In genomic region chr2:218369374-218369773, GRCh38 we compare ENCODE assay signal across 15 cellular contexts. TPM values are rescaled to one million over a fixed set of nuclear protein-coding genes. Genes with fewer than 3 reads are reported as not detected.
DNase-seq lines count a peak whose midpoint lies in the region; ATAC-seq and TF ChIP-seq lines count a peak whose summit lies in the region.
"Had no signal": no experiment of that assay in that cellular context is flagged by ENCODE, and none has a peak within 500 bp of the region (broad histone marks: within the 10 kb centered on the region; RNA-seq: fewer than 3 reads in every experiment).

No MANE protein-coding gene starts in this region.

- peak overlapping the region; percentile 84 to 99 (median 90) for H3K4me2 ChIP-seq in BLaER1 treated with 17β-estradiol and CSF1 and Interleukin-3, amounts not matched to agents 10 nM and 100 nM

- no peaks in the 10 kb centered on the region for H3K9me3 Mint-ChIP-seq in natural killer cell

- H3K4me3 Mint-ChIP-seq in T-helper 17 cell (no peak overlapping the region), natural killer cell (peak overlapping the region; percentile 87)
- H3K4me3 Mint-ChIP-seq: activated CD8-positive, alpha-beta T cell treated with anti-CD3 and anti-CD28 coated beads, Interleukin-2, amount 10 ng/mL, durations not matched to agents 7 days and 5 days had no signal

- H3K9me3 ChIP-seq in BLaER1 treated with 17β-estradiol and CSF1 and Interleukin-3, amounts not matched to agents 10 nM and 100 nM (replicated peaks in 1 of 11): peaks cover 0 to 8% (median 7%) of the 10 kb centered on the region in 11 experiments; a peak in 16 of 22 replicates
- H3K9me3 ChIP-seq in T-helper 17 cell (ENCODE audit: control insufficient read depth, low read length, poor library complexity, severe bottlenecking): no peaks in the 10 kb centered on the region
- H3K9me3 ChIP-seq: MG63 had no signal

- no peaks in the 10 kb centered on the region for H3K27me3 ChIP-seq in BLaER1 treated with 17β-estradiol and CSF1 and Interleukin-3, amounts not matched to agents 10 nM and 100 nM
- H3K27me3 ChIP-seq: MG63 had no signal

- DNase-seq in DMS53 treated with DMSO at 0.1 percent for 48 hours (lab: John Stamatoyannopoulos, UW; ENCODE audit: unreplicated experiment): peak; percentile 64
- DNase-seq in T-helper 17 cell: no peak
- no peak for DNase-seq in natural killer cell
- no peak for DNase-seq in putamen (ENCODE audit: low spot score)
- no peak for DNase-seq in stimulated activated CD4-positive, alpha-beta T cell treated with anti-CD3 and anti-CD28 coated beads, Interleukin-4, amount 100 ng/mL, for 1 hour
- DNase-seq in activated effector memory CD4-positive, alpha-beta T cell treated with anti-CD3 and anti-CD28 coated beads, Interleukin-2, amount 50 U/mL, for 16 hours: no peak
- no peak for DNase-seq in HUDEP-2 (lab: John Stamatoyannopoulos, UW; ENCODE audit: unreplicated experiment in 76 of 76)
- DNase-seq: activated CD8-positive, alpha-beta T cell treated with anti-CD3 and anti-CD28 coated beads, Interleukin-2, amount 10 ng/mL, durations not matched to agents 7 days and 5 days; DND-41; foreskin melanocyte; MG63 had no signal

- H3K27ac ChIP-seq in BLaER1 treated with 17β-estradiol and CSF1 and Interleukin-3, amounts not matched to agents 10 nM and 100 nM: peak overlapping the region; percentile 90 to 99 (median 92)

- no peak for TF ChIP-seq CTCF in natural killer cell (IDR thresholded peaks at IDR 0.05)

- H3K9ac ChIP-seq in BLaER1 treated with 17β-estradiol and CSF1 and Interleukin-3, amounts not matched to agents 10 nM and 100 nM: peak overlapping the region; percentile 82 to 96 (median 85)

- ATAC-seq in T-helper 17 cell: no peak
- no peak for ATAC-seq in natural killer cell
- ATAC-seq: activated CD8-positive, alpha-beta T cell treated with anti-CD3 and anti-CD28 coated beads, Interleukin-2, amount 10 ng/mL, durations not matched to agents 7 days and 5 days had no signal

- H3K36me3 ChIP-seq in BLaER1 treated with 17β-estradiol and CSF1 and Interleukin-3, amounts not matched to agents 10 nM and 100 nM: peaks cover 0 to 5% (median 0%) of the 10 kb centered on the region in 11 experiments; a peak in 2 of 22 replicates
- H3K36me3 ChIP-seq: MG63 had no signal

- H3K4me3 ChIP-seq in BLaER1 treated with 17β-estradiol and CSF1 and Interleukin-3, amounts not matched to agents 10 nM and 100 nM: peak overlapping the region in 8 of 10 experiments; percentile 43 to 72 (median 63); a peak in 13 of 20 replicates
- H3K4me3 ChIP-seq: MG63 had no signal

- no peaks in the 10 kb centered on the region for H3K36me3 Mint-ChIP-seq in T-helper 17 cell (ENCODE audit: low read depth)
- H3K36me3 Mint-ChIP-seq in natural killer cell: no peaks in the 10 kb centered on the region

- peaks cover 69 to 99% (median 91%) of the 10 kb centered on the region in 10 experiments for H3K4me1 ChIP-seq in BLaER1 treated with 17β-estradiol and CSF1 and Interleukin-3, amounts not matched to agents 10 nM and 100 nM

- no peaks in the 10 kb centered on the region for H4K20me1 ChIP-seq in BLaER1 treated with 17β-estradiol and CSF1 and Interleukin-3, amounts not matched to agents 10 nM and 100 nM

- peak overlapping the region; percentile 91 for H3K27ac Mint-ChIP-seq in T-helper 17 cell
- H3K27ac Mint-ChIP-seq in natural killer cell: peak overlapping the region; percentile 10 to 92

- H3K27me3 Mint-ChIP-seq in T-helper 17 cell (no peaks in the 10 kb centered on the region), natural killer cell (ENCODE audit: low read depth in 2 of 2) (no peaks in the 10 kb centered on the region)

- intact Hi-C loops in natural killer cell (cut with micrococcal nuclease): no loop called here

- H3K4me1 Mint-ChIP-seq in T-helper 17 cell (peaks cover 19% of the 10 kb centered on the region), natural killer cell (peaks cover 12 to 14% of the 10 kb centered on the region in 2 donors)

RNA-seq across cellular contexts. Expression of gene SLC11A1, which starts 12.7 kb away (rescaled TPM):
- 10 to 100 TPM in 1 of 2 donors, 1 to 10 TPM in 1; 2.7 to 23.9 TPM for total RNA-seq in T-helper 17 cell
- total RNA-seq in natural killer cell: 10 to 100 TPM; 17.9 to 53.5 (median 35.5) TPM
- total RNA-seq: H7 had no signal

RNA-seq across cellular contexts. Expression of gene CATIP, which starts 12.7 kb away (rescaled TPM):
- total RNA-seq in T-helper 17 cell: not detected
- total RNA-seq in natural killer cell: under 1 TPM in 1 of 3 donors, not detected in 2; 0.26 TPM
- total RNA-seq: activated CD8-positive, alpha-beta T cell treated with anti-CD3 and anti-CD28 coated beads, Interleukin-2, amount 10 ng/mL, durations not matched to agents 7 days and 5 days; RPMI7951; subcutaneous adipose tissue had no signal

RNA-seq across cellular contexts. Expression of gene CTDSP1, which starts 30.3 kb away (rescaled TPM):
- total RNA-seq in T-helper 17 cell (100 to 1,000 TPM; 109 to 132 TPM), natural killer cell (100 to 1,000 TPM; 223 to 273 (median 228) TPM)

RNA-seq across cellular contexts. Expression of gene VIL1, which starts 49.5 kb away (rescaled TPM):
- 1 to 10 TPM in 1 of 2 donors, under 1 TPM in 1; 0.32 to 6.2 TPM for total RNA-seq in T-helper 17 cell
- total RNA-seq in natural killer cell: 1 to 10 TPM; 1.5 to 1.8 (median 1.6) TPM
- total RNA-seq: activated CD8-positive, alpha-beta T cell treated with anti-CD3 and anti-CD28 coated beads, Interleukin-2, amount 10 ng/mL, durations not matched to agents 7 days and 5 days; RPMI7951; subcutaneous adipose tissue had no signal
